ENCODE assay signal across 20 cellular contexts in the genomic region with DNA sequence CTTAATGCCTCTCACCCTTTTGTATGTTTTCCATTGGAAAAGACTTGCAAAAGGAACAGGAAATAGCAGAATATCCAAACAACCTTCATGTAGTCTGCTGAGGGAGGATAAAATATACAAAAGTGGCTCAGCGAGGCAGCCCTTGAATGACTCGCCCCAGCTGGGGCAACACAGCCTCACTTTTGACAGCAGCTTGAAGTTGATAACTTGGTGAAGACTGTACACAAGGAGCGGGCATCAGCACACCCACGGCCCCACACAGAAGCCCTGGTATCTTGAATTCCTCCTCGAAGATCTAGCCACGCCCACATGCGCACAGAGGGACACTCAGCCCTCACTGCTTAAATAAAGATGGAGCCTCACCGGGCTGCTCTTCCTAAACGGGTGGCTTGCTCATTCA.
A peak's percentile ranks its signal among the peaks of the same experiment; 100 is the strongest.
DNase-seq lines count a peak whose midpoint lies in the region; ATAC-seq, FAIRE-seq and TF ChIP-seq lines count a peak whose summit lies in the region.
"Had no signal": no experiment of that assay in that cellular context is flagged by ENCODE, and none has a peak within 500 bp of the region (broad histone marks: within the 10 kb centered on the region; RNA-seq: fewer than 3 reads in every experiment).

No MANE protein-coding gene starts in this region.

- BruUV-seq in K562 (replicated peaks; lab: Mats Ljungman, UMichigan) = no TSS peak
- BruUV-seq in A673 (replicated peaks; lab: Mats Ljungman, UMichigan) = no TSS peak

- peak; percentile 38 for DNase-seq in AG08396 (ENCODE audit: low spot score)
- DNase-seq in NCI-H2227 treated with DMSO at 0.1 percent for 48 hours (lab: John Stamatoyannopoulos, UW) = peak; percentile 13
- peak in 3 of 4 experiments; percentile 9 to 29 (median 12) for DNase-seq in K562 (ENCODE audit: extremely low read depth in 1 of 4, low spot score in 3 of 4)
- no peak for DNase-seq in osteoblast (ENCODE audit: insufficient read length, low spot score, missing footprints)
- DNase-seq in A673 (ENCODE audit: low spot score) = no peak
- no peak for DNase-seq in head of caudate nucleus
- DNase-seq in inferior parietal cortex (ENCODE audit: extremely low spot score) = no peak
- DNase-seq: H7, KBM-7, NCI-H1436 treated with DMSO at 0.1 percent for 48 hours, NCI-H2029 treated with DMSO at 0.1 percent for 48 hours, NCI-H2171 treated with DMSO at 0.1 percent for 48 hours, NCI-H510A treated with DMSO at 0.1 percent for 48 hours, NCI-H82, PC-3, SJCRH30 had no signal

- no peaks in the 10 kb centered on the region for H3K27me3 ChIP-seq in K562 (ENCODE audit: control insufficient read depth in 2 of 2, insufficient read depth in 2 of 2, low read length in 2 of 2)
- no peaks in the 10 kb centered on the region for H3K27me3 ChIP-seq in osteoblast (ENCODE audit: insufficient read depth, low read length)
- no peaks in the 10 kb centered on the region for H3K27me3 ChIP-seq in A673 (replicated peaks; ENCODE audit: insufficient read depth, low read depth, low read length, poor library complexity)
- H3K27me3 ChIP-seq: SJCRH30 had no signal

- H3K9ac ChIP-seq in K562 (ENCODE audit: insufficient read depth in 1 of 2, low read depth in 2 of 2, low read length in 2 of 2) = no peak overlapping the region

- POLR2A ChIA-PET in K562 (lab: Yijun Ruan, JAX) = no interaction called here
- POLR2A ChIA-PET in A673 (lab: Charles Lee; ENCODE audit: low non-redundant PET) = no interaction called here

- FAIRE-seq in K562 (lab: Jason Lieb, UNC) = no peak

- H3K36me3 ChIP-seq in K562 (ENCODE audit: control insufficient read depth, insufficient read depth, low read length) (no peaks in the 10 kb centered on the region), osteoblast (ENCODE audit: insufficient read depth, low read length) (no peaks in the 10 kb centered on the region), A673 (ENCODE audit: insufficient read depth, low read length, poor library complexity, severe bottlenecking) (no peaks in the 10 kb centered on the region)
- H3K36me3 ChIP-seq: SJCRH30 had no signal

- no peaks in the 10 kb centered on the region for H3K79me2 ChIP-seq in K562 (ENCODE audit: control insufficient read depth, insufficient read depth, low read length)
- H3K79me2 ChIP-seq in osteoblast (ENCODE audit: insufficient read depth, low read length) = no peaks in the 10 kb centered on the region

- intact Hi-C loops in K562 (cut with micrococcal nuclease) = no loop called here
- intact Hi-C loops in A673 (cut with micrococcal nuclease; ENCODE audit: unreplicated experiment) = no loop called here
- intact Hi-C loops in head of caudate nucleus (cut with DNase I) = no loop called here

- H3K27ac ChIP-seq in K562 (ENCODE audit: extremely low read depth, low read depth, low read length) (no peak overlapping the region), osteoblast (ENCODE audit: low read depth, low read length) (no peak overlapping the region), A673 (ENCODE audit: low read depth, low read length, poor library complexity, severe bottlenecking) (no peak overlapping the region)
- H3K27ac ChIP-seq: C4-2B, HL-60, RWPE1, SJCRH30 had no signal

- no peak for TF ChIP-seq POLR2A in K562 (conservative IDR thresholded peaks at IDR 0.05)

- in situ Hi-C loops in K562 (cut with MboI) = no loop called here

- no peaks in the 10 kb centered on the region for H3K9me1 ChIP-seq in K562 (ENCODE audit: control insufficient read depth, insufficient read depth, low read length)

- ATAC-seq in K562 (peak; percentile 79), GM21619 (IDR thresholded peaks at IDR 0.05; ENCODE audit: unreplicated experiment) (no peak)
- ATAC-seq: PC-3 had no signal

- H3K9me3 ChIP-seq in K562 (replicated peaks; ENCODE audit: control insufficient read depth, insufficient read depth, low read depth, low read length) = no peaks in the 10 kb centered on the region
- H3K9me3 ChIP-seq in osteoblast (ENCODE audit: low read depth, low read length) = peaks cover 2% of the 10 kb centered on the region
- peaks cover 4% of the 10 kb centered on the region for H3K9me3 ChIP-seq in A673 (ENCODE audit: low read depth, low read length, poor library complexity, severe bottlenecking)

- 0 out of 2 replicates have a peak overlapping the region, but pooled peaks have one; percentile 55 for H2AFZ ChIP-seq in K562 (ENCODE audit: low read depth, low read length)
- peak overlapping the region; percentile 52 for H2AFZ ChIP-seq in osteoblast (ENCODE audit: low read length)

- no peak for TF ChIP-seq EP300 in K562 (IDR thresholded peaks at IDR 0.05; ENCODE audit: low read length)

- TF ChIP-seq RAD21 in K562 (CRISPR knock-in tag; conservative IDR thresholded peaks at IDR 0.05 in 1 of 2, IDR thresholded peaks at IDR 0.05 in 1 of 2) = no peak

- TF ChIP-seq CTCF in K562 (IDR thresholded peaks at IDR 0.05 in 2 of 3, conservative IDR thresholded peaks at IDR 0.05 in 1 of 3; ENCODE audit: insufficient read depth in 2 of 3, low read depth in 1 of 3, low read length in 3 of 3) = no peak
- no peak for TF ChIP-seq CTCF in osteoblast (IDR thresholded peaks at IDR 0.05; ENCODE audit: extremely low read depth, low read depth, low read length)
- TF ChIP-seq CTCF in A673 (conservative IDR thresholded peaks at IDR 0.05; ENCODE audit: low read depth, low read length) = no peak

- no peak overlapping the region for H3K4me3 ChIP-seq in K562
- H3K4me3 ChIP-seq in osteoblast (ENCODE audit: insufficient read depth, low read length) = no peak overlapping the region
- H3K4me3 ChIP-seq in A673 (ENCODE audit: low read depth, low read length, poor library complexity, severe bottlenecking) = no peak overlapping the region
- H3K4me3 ChIP-seq: SJCRH30 had no signal

- CTCF ChIA-PET in K562 (lab: Yijun Ruan, JAX; ENCODE audit: low intra/inter-chr PET ratio) (no interaction called here), A673 (lab: Charles Lee) (no interaction called here)

- H4K20me1 ChIP-seq in K562 (replicated peaks; ENCODE audit: control insufficient read depth, insufficient read depth, low read length) (no peaks in the 10 kb centered on the region), osteoblast (ENCODE audit: insufficient read depth, low read length) (no peaks in the 10 kb centered on the region)

- H3K4me1 ChIP-seq in K562 (replicated peaks in 1 of 2; ENCODE audit: control insufficient read depth in 2 of 2, insufficient read depth in 2 of 2, low read length in 2 of 2) (no peaks in the 10 kb centered on the region), osteoblast (ENCODE audit: insufficient read depth, low read length) (peaks cover 9% of the 10 kb centered on the region), A673 (ENCODE audit: insufficient read depth, low read length, poor library complexity, severe bottlenecking) (peaks cover 9% of the 10 kb centered on the region)
- H3K4me1 ChIP-seq: SJCRH30 had no signal

- H3K4me2 ChIP-seq in K562 (ENCODE audit: insufficient read depth, low read length) (no peak overlapping the region), osteoblast (ENCODE audit: insufficient read depth, low read length) (no peak overlapping the region)

- WGBS in K562 (ENCODE audit: insufficient coverage, low coverage, missing lambda C conversion rate) = 0% methylated on average over 9 of the region's 9 CpGs

TF ChIP-seq in K562, 482 proteins besides CTCF, POLR2A, EP300 and RAD21:
- TF ChIP-seq POLR2G (IDR thresholded peaks at IDR 0.05; ENCODE audit: low read depth, low read length) (no peak), NRF1 (conservative IDR thresholded peaks at IDR 0.05 in 1 of 2, IDR thresholded peaks at IDR 0.05 in 1 of 2) (peak; percentile 63 to 65)
TF ChIP-seq in K562: peak in this region for 1.

Comparison
In these comparisons a context has a peak if more than half of its experiments do, and no peak if none do; other contexts are left out.
1. DNase-seq: peak in AG08396 (single experiment), NCI-H2227 treated with DMSO at 0.1 percent for 48 hours (single experiment) and K562 (3 of 4); none in osteoblast (single experiment), A673 (single experiment), head of caudate nucleus (0 of 42) and inferior parietal cortex (single experiment).